8 cellular contexts compared by ENCODE assay signal in genomic region chr5:50963647-50964584, GRCh38.
DNase-seq lines count a peak whose midpoint lies in the region; ATAC-seq, FAIRE-seq and TF ChIP-seq lines count a peak whose summit lies in the region.

No MANE protein-coding gene starts in this region.

- H3K9ac ChIP-seq in BLaER1 treated with 17β-estradiol and CSF1 and Interleukin-3, amounts not matched to agents 10 nM and 100 nM: peak overlapping the region in 10 of 11 experiments; percentile 9 to 70 (median 63); a peak in 17 of 22 replicates
- H3K9ac ChIP-seq in skeletal muscle tissue (ENCODE audit: low read depth in 1 of 3, low read length in 3 of 3): peak overlapping the region in 1 of 3 donors; percentile 62

- no peak overlapping the region for H3K27ac Mint-ChIP-seq in T-helper 2 cell treated with Interferon-gamma antibody and Interleukin-4, amounts not matched to agents 5 μg/mL and 100 μg/mL, for 36 hours

- peaks cover 59 to 60% (median 60%) of the 10 kb centered on the region in 11 experiments for H3K27me3 ChIP-seq in BLaER1 treated with 17β-estradiol and CSF1 and Interleukin-3, amounts not matched to agents 10 nM and 100 nM
- peaks cover 43 to 54% (median 49%) of the 10 kb centered on the region in 3 donors for H3K27me3 ChIP-seq in skeletal muscle tissue (ENCODE audit: control insufficient read depth in 3 of 3, insufficient read depth in 3 of 3, low read length in 3 of 3)

- H3K4me2 ChIP-seq in BLaER1 treated with 17β-estradiol and CSF1 and Interleukin-3, amounts not matched to agents 10 nM and 100 nM: peak overlapping the region; percentile 80 to 100 (median 95)

- ATAC-seq in GM18873 (IDR thresholded peaks at IDR 0.05; ENCODE audit: low FRiP score, unreplicated experiment): no peak

- CTCF ChIA-PET in HEK293T (lab: Yijun Ruan, JAX): interaction anchor here (0.5 to 1.0 kb wide), 7 partner anchors 384 to 1827 kb away, joined by 3 to 5 read pairs (median 3); no protein-coding TSS in a partner anchor

- FAIRE-seq in GM19239 (lab: Jason Lieb, UNC): no peak

- POLR2A ChIA-PET in HEK293T (lab: Yijun Ruan, JAX): interaction anchor here (0.8 to 1.0 kb wide), 2 partner anchors 8 to 384 kb away, joined by 3 read pairs; no protein-coding TSS in a partner anchor

- intact Hi-C loops in head of caudate nucleus (cut with DNase I): loop anchor here (5.0 kb wide), 1 partner anchor 1043 kb away; no protein-coding TSS in a partner anchor

- no peak overlapping the region for H3K27ac ChIP-seq in BLaER1 treated with 17β-estradiol and CSF1 and Interleukin-3, amounts not matched to agents 10 nM and 100 nM
- no peak overlapping the region for H3K27ac ChIP-seq in skeletal muscle tissue (ENCODE audit: low read depth, low read length)

- no peaks in the 10 kb centered on the region for H3K36me3 ChIP-seq in BLaER1 treated with 17β-estradiol and CSF1 and Interleukin-3, amounts not matched to agents 10 nM and 100 nM
- no peaks in the 10 kb centered on the region for H3K36me3 ChIP-seq in skeletal muscle tissue (ENCODE audit: control insufficient read depth in 3 of 3, insufficient read depth in 3 of 3, low read length in 3 of 3)

- H3K9me3 Mint-ChIP-seq in T-helper 2 cell treated with Interferon-gamma antibody and Interleukin-4, amounts not matched to agents 5 μg/mL and 100 μg/mL, for 36 hours: no peaks in the 10 kb centered on the region

- DNase-seq in HEK293T (ENCODE audit: extremely low spot score) (peak; percentile 12), head of caudate nucleus (peak in 35 of 42 donors; percentile 13 to 73 (median 45)), OCI-M1 (lab: John Stamatoyannopoulos, UW) (no peak), GM19239 (ENCODE audit: insufficient read length, low spot score) (no peak)
- no peak for DNase-seq in T-helper 2 cell treated with Interferon-gamma antibody and Interleukin-4, amounts not matched to agents 5 μg/mL and 100 μg/mL, for 36 hours (ENCODE audit: low spot score)

- peaks cover 35% of the 10 kb centered on the region for H3K4me1 Mint-ChIP-seq in T-helper 2 cell treated with Interferon-gamma antibody and Interleukin-4, amounts not matched to agents 5 μg/mL and 100 μg/mL, for 36 hours (ENCODE audit: low read depth)

- peaks cover 0 to 28% (median 7%) of the 10 kb centered on the region in 11 experiments; a peak in 6 of 22 replicates for H4K20me1 ChIP-seq in BLaER1 treated with 17β-estradiol and CSF1 and Interleukin-3, amounts not matched to agents 10 nM and 100 nM

- peak overlapping the region; percentile 59 to 78 (median 69) for H3K4me3 ChIP-seq in BLaER1 treated with 17β-estradiol and CSF1 and Interleukin-3, amounts not matched to agents 10 nM and 100 nM
- peak overlapping the region; percentile 45 to 63 (median 50) for H3K4me3 ChIP-seq in skeletal muscle tissue (ENCODE audit: low read length in 3 of 3)

- peaks cover 5 to 31% (median 16%) of the 10 kb centered on the region in 11 experiments; a peak in 20 of 22 replicates for H3K9me3 ChIP-seq in BLaER1 treated with 17β-estradiol and CSF1 and Interleukin-3, amounts not matched to agents 10 nM and 100 nM (replicated peaks in 1 of 11)
- H3K9me3 ChIP-seq in skeletal muscle tissue (ENCODE audit: control insufficient read depth in 3 of 3, low read length in 3 of 3): no peaks in the 10 kb centered on the region

- peaks cover 0 to 12% (median 5%) of the 10 kb centered on the region in 10 experiments; a peak in 9 of 20 replicates for H3K4me1 ChIP-seq in BLaER1 treated with 17β-estradiol and CSF1 and Interleukin-3, amounts not matched to agents 10 nM and 100 nM
- H3K4me1 ChIP-seq in skeletal muscle tissue (ENCODE audit: control insufficient read depth in 3 of 3, insufficient read depth in 3 of 3, low read length in 3 of 3): peaks cover 13 to 25% (median 22%) of the 10 kb centered on the region in 3 donors

- H3K4me3 Mint-ChIP-seq in T-helper 2 cell treated with Interferon-gamma antibody and Interleukin-4, amounts not matched to agents 5 μg/mL and 100 μg/mL, for 36 hours: peak overlapping the region; percentile 88

- peaks cover 59% of the 10 kb centered on the region for H3K27me3 Mint-ChIP-seq in T-helper 2 cell treated with Interferon-gamma antibody and Interleukin-4, amounts not matched to agents 5 μg/mL and 100 μg/mL, for 36 hours (ENCODE audit: low read depth)

- H3K36me3 Mint-ChIP-seq in T-helper 2 cell treated with Interferon-gamma antibody and Interleukin-4, amounts not matched to agents 5 μg/mL and 100 μg/mL, for 36 hours (ENCODE audit: low read depth): peaks cover 3% of the 10 kb centered on the region

TF ChIP-seq in HEK293T, 16 proteins besides CTCF, POLR2A, EP300 and RAD21:
- TF ChIP-seq NFRKB (IDR thresholded peaks at IDR 0.05): no peak
- no peak for TF ChIP-seq LEF1 (IDR thresholded peaks at IDR 0.05; ENCODE audit: borderline replicate concordance)
- no peak for TF ChIP-seq ARNT (IDR thresholded peaks at IDR 0.05)
- TF ChIP-seq L3MBTL2 (conservative IDR thresholded peaks at IDR 0.05): no peak
- no peak for TF ChIP-seq ZNF384 (IDR thresholded peaks at IDR 0.05)
- TF ChIP-seq FOXA1 (IDR thresholded peaks at IDR 0.05): no peak
- TF ChIP-seq TARDBP (IDR thresholded peaks at IDR 0.05): no peak
- no peak for TF ChIP-seq FOXK2 (IDR thresholded peaks at IDR 0.05)
- no peak for TF ChIP-seq PKNOX1 (IDR thresholded peaks at IDR 0.05)
- TF ChIP-seq SP1 (IDR thresholded peaks at IDR 0.05): no peak
- TF ChIP-seq BHLHE40 (IDR thresholded peaks at IDR 0.05; ENCODE audit: borderline replicate concordance): no peak
- no peak for TF ChIP-seq SUZ12 (IDR thresholded peaks at IDR 0.05)
- no peak for TF ChIP-seq ELF4 (IDR thresholded peaks at IDR 0.05)
- no peak for TF ChIP-seq FOXM1 (IDR thresholded peaks at IDR 0.05; ENCODE audit: borderline replicate concordance)
- TF ChIP-seq HDGF (IDR thresholded peaks at IDR 0.05; ENCODE audit: borderline replicate concordance): no peak
- TF ChIP-seq CTBP1 (IDR thresholded peaks at IDR 0.05; ENCODE audit: borderline replicate concordance): no peak
TF ChIP-seq in HEK293T: peak in this region for 0.

Comparison
In these comparisons a context has a peak if more than half of its experiments do, and no peak if none do; other contexts are left out.
1. DNase-seq: peak in HEK293T (single experiment) and head of caudate nucleus (35 of 42); none in T-helper 2 cell treated with Interferon-gamma antibody and Interleukin-4, amounts not matched to agents 5 μg/mL and 100 μg/mL, for 36 hours (single experiment), OCI-M1 (single experiment) and GM19239 (single experiment).